ENCODE assay signal across 8 cellular contexts in genomic region chr1:92623187-92623778, GRCh38.
DNase-seq lines count a peak whose midpoint lies in the region; ATAC-seq and TF ChIP-seq lines count a peak whose summit lies in the region.

No MANE protein-coding gene starts in this region.

- peak; percentile 49 for DNase-seq in activated CD4-positive, alpha-beta T cell treated with anti-CD3 and anti-CD28 coated beads, Interleukin-2, amount 10 ng/mL, durations not matched to agents 24 days and 14 days
- DNase-seq in activated CD4-positive, alpha-beta T cell treated with anti-CD3 and anti-CD28 coated beads for 4 hours = no peak
- peak; percentile 33 for DNase-seq in NCI-H1694 (lab: John Stamatoyannopoulos, UW)
- DNase-seq in dermis blood vessel endothelial cell = peak; percentile 41
- DNase-seq in progenitor cell of endocrine pancreas (ENCODE audit: low spot score, unreplicated experiment) = no peak
- no peak for DNase-seq in stimulated activated CD4-positive, alpha-beta T cell treated with anti-CD3 and anti-CD28 coated beads, Interleukin-2, amount 100 ng/mL, for 24 hours
- no peak for DNase-seq in activated naive CD8-positive, alpha-beta T cell treated with anti-CD3 and anti-CD28 coated beads, Interleukin-2, amount 50 U/mL, for 24 hours

- H3K36me3 Mint-ChIP-seq in activated CD4-positive, alpha-beta T cell treated with anti-CD3 and anti-CD28 coated beads, Interleukin-2, amount 10 ng/mL, durations not matched to agents 24 days and 14 days (ENCODE audit: low read depth) = no peaks in the 10 kb centered on the region
- peaks cover 21% of the 10 kb centered on the region for H3K36me3 Mint-ChIP-seq in progenitor cell of endocrine pancreas (ENCODE audit: insufficient read depth)
- peaks cover 3% of the 10 kb centered on the region for H3K36me3 Mint-ChIP-seq in activated naive CD8-positive, alpha-beta T cell treated with anti-CD3 and anti-CD28 coated beads, Interleukin-2, amount 50 U/mL, for 24 hours (ENCODE audit: low read depth)

- peaks cover under 1% of the 10 kb centered on the region for H3K9me3 Mint-ChIP-seq in activated CD4-positive, alpha-beta T cell treated with anti-CD3 and anti-CD28 coated beads, Interleukin-2, amount 10 ng/mL, durations not matched to agents 24 days and 14 days
- H3K9me3 Mint-ChIP-seq in progenitor cell of endocrine pancreas (ENCODE audit: low read depth) = peaks cover 11% of the 10 kb centered on the region
- H3K9me3 Mint-ChIP-seq in activated naive CD8-positive, alpha-beta T cell treated with anti-CD3 and anti-CD28 coated beads, Interleukin-2, amount 50 U/mL, for 24 hours = no peaks in the 10 kb centered on the region

- intact Hi-C loops in activated CD4-positive, alpha-beta T cell treated with anti-CD3 and anti-CD28 coated beads, Interleukin-2, amount 10 ng/mL, durations not matched to agents 24 days and 14 days (cut with micrococcal nuclease) = loop anchor here (1.0 kb wide), 1 partner anchor 313 kb away; no protein-coding TSS in a partner anchor

- peak; percentile 44 for TF ChIP-seq CTCF in progenitor cell of endocrine pancreas (IDR thresholded peaks at IDR 0.05; ENCODE audit: unreplicated experiment)

- H3K4me3 Mint-ChIP-seq in activated CD4-positive, alpha-beta T cell treated with anti-CD3 and anti-CD28 coated beads, Interleukin-2, amount 10 ng/mL, durations not matched to agents 24 days and 14 days = no peak overlapping the region
- H3K4me3 Mint-ChIP-seq in progenitor cell of endocrine pancreas (ENCODE audit: low read depth) = no peak overlapping the region
- no peak overlapping the region for H3K4me3 Mint-ChIP-seq in activated naive CD8-positive, alpha-beta T cell treated with anti-CD3 and anti-CD28 coated beads, Interleukin-2, amount 50 U/mL, for 24 hours

- H3K27ac Mint-ChIP-seq in activated CD4-positive, alpha-beta T cell treated with anti-CD3 and anti-CD28 coated beads, Interleukin-2, amount 10 ng/mL, durations not matched to agents 24 days and 14 days = no peak overlapping the region
- H3K27ac Mint-ChIP-seq in progenitor cell of endocrine pancreas = no peak overlapping the region
- no peak overlapping the region for H3K27ac Mint-ChIP-seq in activated naive CD8-positive, alpha-beta T cell treated with anti-CD3 and anti-CD28 coated beads, Interleukin-2, amount 50 U/mL, for 24 hours

- H3K4me1 Mint-ChIP-seq in activated CD4-positive, alpha-beta T cell treated with anti-CD3 and anti-CD28 coated beads, Interleukin-2, amount 10 ng/mL, durations not matched to agents 24 days and 14 days = no peaks in the 10 kb centered on the region
- H3K4me1 Mint-ChIP-seq in progenitor cell of endocrine pancreas (ENCODE audit: low read depth) = no peaks in the 10 kb centered on the region
- peaks cover 5% of the 10 kb centered on the region for H3K4me1 Mint-ChIP-seq in activated naive CD8-positive, alpha-beta T cell treated with anti-CD3 and anti-CD28 coated beads, Interleukin-2, amount 50 U/mL, for 24 hours

- H3K27me3 Mint-ChIP-seq in activated CD4-positive, alpha-beta T cell treated with anti-CD3 and anti-CD28 coated beads, Interleukin-2, amount 10 ng/mL, durations not matched to agents 24 days and 14 days = peaks cover 13% of the 10 kb centered on the region
- no peaks in the 10 kb centered on the region for H3K27me3 Mint-ChIP-seq in progenitor cell of endocrine pancreas
- no peaks in the 10 kb centered on the region for H3K27me3 Mint-ChIP-seq in activated naive CD8-positive, alpha-beta T cell treated with anti-CD3 and anti-CD28 coated beads, Interleukin-2, amount 50 U/mL, for 24 hours

- no peak for ATAC-seq in activated naive CD8-positive, alpha-beta T cell treated with anti-CD3 and anti-CD28 coated beads, Interleukin-2, amount 50 U/mL, for 24 hours
- no peak for ATAC-seq in HG03571 (IDR thresholded peaks at IDR 0.05; ENCODE audit: unreplicated experiment)

Comparison
In these comparisons a context has a peak if more than half of its experiments do, and no peak if none do; other contexts are left out.
1. DNase-seq: peak in activated CD4-positive, alpha-beta T cell treated with anti-CD3 and anti-CD28 coated beads, Interleukin-2, amount 10 ng/mL, durations not matched to agents 24 days and 14 days (single experiment), NCI-H1694 (single experiment) and dermis blood vessel endothelial cell (single experiment); none in activated CD4-positive, alpha-beta T cell treated with anti-CD3 and anti-CD28 coated beads for 4 hours (0 of 2), progenitor cell of endocrine pancreas (single experiment), stimulated activated CD4-positive, alpha-beta T cell treated with anti-CD3 and anti-CD28 coated beads, Interleukin-2, amount 100 ng/mL, for 24 hours (0 of 2) and activated naive CD8-positive, alpha-beta T cell treated with anti-CD3 and anti-CD28 coated beads, Interleukin-2, amount 50 U/mL, for 24 hours (single experiment).